ENCODE assay signal across 9 cellular contexts in genomic region chr5:93078082-93079038, GRCh38.
A peak's percentile ranks its signal among the peaks of the same experiment; 100 is the strongest.
DNase-seq lines count a peak whose midpoint lies in the region; ATAC-seq and TF ChIP-seq lines count a peak whose summit lies in the region.
"Had no signal": no experiment of that assay in that cellular context is flagged by ENCODE, and none has a peak within 500 bp of the region (broad histone marks: within the 10 kb centered on the region; RNA-seq: fewer than 3 reads in every experiment).

No MANE protein-coding gene starts in this region.

- no peaks in the 10 kb centered on the region for H3K79me2 ChIP-seq in ACC112 (ENCODE audit: control insufficient read depth, insufficient read depth, low read length, unreplicated experiment)

- no peaks in the 10 kb centered on the region for H3K9me3 ChIP-seq in Peyer's patch

- H3K36me3 ChIP-seq in ACC112 (ENCODE audit: insufficient read depth, low read length), result no peaks in the 10 kb centered on the region
- H3K36me3 ChIP-seq in Peyer's patch, result no peaks in the 10 kb centered on the region

- TF ChIP-seq CTCF in foreskin fibroblast (IDR thresholded peaks at IDR 0.05; ENCODE audit: low read depth, low read length) (no peak), Peyer's patch (IDR thresholded peaks at IDR 0.05) (no peak)

- H3K4me1 Mint-ChIP-seq in natural killer cell treated with Interleukin-12 subunit alpha and Interleukin-12 subunit beta and Interleukin-15 and Interleukin-18, amount 100 ng/mL, for 72 hours (ENCODE audit: low read depth in 2 of 2), result no peaks in the 10 kb centered on the region
- H3K4me1 Mint-ChIP-seq: activated naive CD8-positive, alpha-beta T cell treated with anti-CD3 and anti-CD28 coated beads, Interleukin-2, amount 10 ng/mL, durations not matched to agents 7 days and 5 days had no signal

- H3K4me3 Mint-ChIP-seq in natural killer cell treated with Interleukin-12 subunit alpha and Interleukin-12 subunit beta and Interleukin-15 and Interleukin-18, amount 100 ng/mL, for 72 hours, result no peak overlapping the region
- H3K4me3 Mint-ChIP-seq: activated naive CD8-positive, alpha-beta T cell treated with anti-CD3 and anti-CD28 coated beads, Interleukin-2, amount 10 ng/mL, durations not matched to agents 7 days and 5 days had no signal

- intact Hi-C loops in posterior vena cava (cut with DNase I), result no loop called here

- peaks cover 1% of the 10 kb centered on the region for H3K9me3 Mint-ChIP-seq in natural killer cell treated with Interleukin-12 subunit alpha and Interleukin-12 subunit beta and Interleukin-15 and Interleukin-18, amount 100 ng/mL, for 72 hours
- H3K9me3 Mint-ChIP-seq: activated naive CD8-positive, alpha-beta T cell treated with anti-CD3 and anti-CD28 coated beads, Interleukin-2, amount 10 ng/mL, durations not matched to agents 7 days and 5 days had no signal

- no peak overlapping the region for H3K27ac Mint-ChIP-seq in natural killer cell treated with Interleukin-12 subunit alpha and Interleukin-12 subunit beta and Interleukin-15 and Interleukin-18, amount 100 ng/mL, for 72 hours
- H3K27ac Mint-ChIP-seq: activated naive CD8-positive, alpha-beta T cell treated with anti-CD3 and anti-CD28 coated beads, Interleukin-2, amount 10 ng/mL, durations not matched to agents 7 days and 5 days had no signal

- H3K4me1 ChIP-seq in ACC112 (ENCODE audit: control insufficient read depth, insufficient read depth, low read length, unreplicated experiment) (peaks cover 47% of the 10 kb centered on the region), Peyer's patch (no peaks in the 10 kb centered on the region)

- H3K27ac ChIP-seq in ACC112 (ENCODE audit: low read depth, low read length) (peak overlapping the region; percentile 81), Peyer's patch (no peak overlapping the region)

- H3K36me3 Mint-ChIP-seq in natural killer cell treated with Interleukin-12 subunit alpha and Interleukin-12 subunit beta and Interleukin-15 and Interleukin-18, amount 100 ng/mL, for 72 hours, result no peaks in the 10 kb centered on the region
- H3K36me3 Mint-ChIP-seq: activated naive CD8-positive, alpha-beta T cell treated with anti-CD3 and anti-CD28 coated beads, Interleukin-2, amount 10 ng/mL, durations not matched to agents 7 days and 5 days had no signal

- peak overlapping the region; percentile 53 for H3K4me3 ChIP-seq in ACC112 (ENCODE audit: low read depth, low read length)
- H3K4me3 ChIP-seq in foreskin fibroblast (ENCODE audit: low read depth in 1 of 2, low read length in 2 of 2), result peak overlapping the region; percentile 0 to 23
- no peak overlapping the region for H3K4me3 ChIP-seq in Peyer's patch

- TF ChIP-seq POLR2A in Peyer's patch (IDR thresholded peaks at IDR 0.05), result no peak

- H3K27me3 Mint-ChIP-seq in natural killer cell treated with Interleukin-12 subunit alpha and Interleukin-12 subunit beta and Interleukin-15 and Interleukin-18, amount 100 ng/mL, for 72 hours, result no peaks in the 10 kb centered on the region
- H3K27me3 Mint-ChIP-seq: activated naive CD8-positive, alpha-beta T cell treated with anti-CD3 and anti-CD28 coated beads, Interleukin-2, amount 10 ng/mL, durations not matched to agents 7 days and 5 days had no signal

- DNase-seq in SHP77 treated with DMSO at 0.1 percent for 48 hours (lab: John Stamatoyannopoulos, UW), result peak; percentile 85
- DNase-seq in foreskin fibroblast, result peak; percentile 96 to 99
- DNase-seq in posterior vena cava (ENCODE audit: low spot score), result peak; percentile 74
- DNase-seq in natural killer cell treated with Interleukin-12 subunit alpha and Interleukin-12 subunit beta and Interleukin-15 and Interleukin-18, amount 100 ng/mL, for 72 hours (ENCODE audit: low spot score), result no peak
- DNase-seq in Peyer's patch, result no peak
- DNase-seq: activated naive CD8-positive, alpha-beta T cell treated with anti-CD3 and anti-CD28 coated beads, Interleukin-2, amount 10 ng/mL, durations not matched to agents 7 days and 5 days had no signal

- H2AFZ ChIP-seq in ACC112 (ENCODE audit: low read length, unreplicated experiment), result no peak overlapping the region

- ATAC-seq in GM19023 (IDR thresholded peaks at IDR 0.05; ENCODE audit: unreplicated experiment) (peak; percentile 70), HG03135 (IDR thresholded peaks at IDR 0.05; ENCODE audit: unreplicated experiment) (peak; percentile 65)
- no peak for ATAC-seq in natural killer cell treated with Interleukin-12 subunit alpha and Interleukin-12 subunit beta and Interleukin-15 and Interleukin-18, amount 100 ng/mL, for 72 hours

- H3K27me3 ChIP-seq in ACC112 (ENCODE audit: insufficient read depth, low read length) (no peaks in the 10 kb centered on the region), Peyer's patch (no peaks in the 10 kb centered on the region)

Comparison
In these comparisons a context has a peak if more than half of its experiments do, and no peak if none do; other contexts are left out.
1. H3K4me3 ChIP-seq: peak in ACC112 (single experiment) and foreskin fibroblast (2 of 2); none in Peyer's patch (0 of 4).
2. ATAC-seq: peak in GM19023 (single experiment) and HG03135 (single experiment); none in natural killer cell treated with Interleukin-12 subunit alpha and Interleukin-12 subunit beta and Interleukin-15 and Interleukin-18, amount 100 ng/mL, for 72 hours (0 of 2).
3. DNase-seq: peak in SHP77 treated with DMSO at 0.1 percent for 48 hours (single experiment), foreskin fibroblast (2 of 2) and posterior vena cava (single experiment); none in natural killer cell treated with Interleukin-12 subunit alpha and Interleukin-12 subunit beta and Interleukin-15 and Interleukin-18, amount 100 ng/mL, for 72 hours (single experiment) and Peyer's patch (0 of 3).